ENCODE assay signal across 8 cellular contexts in the genomic region with DNA sequence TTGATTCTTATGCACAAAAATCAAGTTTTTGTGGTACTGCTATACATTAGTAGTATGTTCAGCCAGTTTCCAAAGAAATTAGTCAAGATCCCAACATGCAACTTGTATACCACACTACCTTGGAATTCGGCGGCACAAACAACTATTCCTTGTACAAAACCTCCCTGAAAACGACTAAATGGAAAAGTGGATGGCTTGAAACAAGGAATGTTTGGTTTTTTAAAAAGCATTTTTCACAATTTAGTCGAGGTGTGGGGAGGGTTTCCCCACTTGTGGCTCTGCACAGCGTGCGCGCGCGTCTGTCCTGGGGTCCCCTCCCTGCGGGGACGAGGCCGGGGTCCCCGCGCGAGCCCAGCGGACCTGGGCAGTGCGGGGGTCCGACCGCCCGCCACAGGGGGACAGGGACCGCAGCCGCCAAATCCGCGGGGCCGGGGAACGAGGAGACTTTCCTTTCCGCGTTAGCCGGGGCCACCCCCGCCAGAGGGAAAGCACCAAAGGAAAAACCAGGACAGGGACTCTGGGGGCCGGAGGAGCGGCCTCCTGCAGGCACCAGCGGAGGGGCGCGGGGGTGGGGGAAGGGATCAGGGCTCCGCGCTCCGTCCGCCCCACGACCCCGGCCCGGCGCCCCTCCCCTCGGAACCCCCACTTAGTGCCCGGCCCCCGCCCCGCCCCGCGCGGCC. TPM values are rescaled to one million over a fixed set of nuclear protein-coding genes. Genes with fewer than 3 reads are reported as not detected.
DNase-seq lines count a peak whose midpoint lies in the region; ATAC-seq and TF ChIP-seq lines count a peak whose summit lies in the region.

No MANE protein-coding gene starts in this region.

- H2BK12ac ChIP-seq in neuronal stem cell (ENCODE audit: low read length) = no peak overlapping the region

- H3K23ac ChIP-seq in neuronal stem cell (ENCODE audit: low read depth, low read length, poor library complexity) = no peak overlapping the region

- ATAC-seq in GM18870 (IDR thresholded peaks at IDR 0.05; ENCODE audit: unreplicated experiment) = peak; percentile 23
- peak; percentile 14 for ATAC-seq in HG03066 (IDR thresholded peaks at IDR 0.05; ENCODE audit: low read depth, unreplicated experiment)

- no peak overlapping the region for H2BK15ac ChIP-seq in neuronal stem cell (ENCODE audit: low read length)

- H3K14ac ChIP-seq in neuronal stem cell (ENCODE audit: low read length) = no peak overlapping the region

- peaks cover 2% of the 10 kb centered on the region for H3K79me1 ChIP-seq in neuronal stem cell (ENCODE audit: low read depth, low read length)

- H3K27ac ChIP-seq in C4-2B (peak overlapping the region; percentile 62), WERI-Rb-1 (peak overlapping the region; percentile 69), neuronal stem cell (replicated peaks; ENCODE audit: low read length) (no peak overlapping the region)

- H4K8ac ChIP-seq in neuronal stem cell (ENCODE audit: low read depth, low read length) = no peak overlapping the region

- DNase-seq in WERI-Rb-1 (peak; percentile 34), fibroblast of villous mesenchyme (ENCODE audit: low read depth) (peak; percentile 36), neuronal stem cell (ENCODE audit: low spot score) (peak; percentile 47), NCI-H1436 treated with DMSO at 0.1 percent for 48 hours (lab: John Stamatoyannopoulos, UW) (no peak)
- no peak for DNase-seq in stimulated activated CD4-positive, alpha-beta T cell treated with anti-CD3 and anti-CD28 coated beads, Interleukin-12 subunit alpha, Interleukin-12 subunit beta, amount 100 ng/mL, for 4 hours

- TF ChIP-seq CTCF in C4-2B (conservative IDR thresholded peaks at IDR 0.05) = no peak
- TF ChIP-seq CTCF in WERI-Rb-1 (IDR thresholded peaks at IDR 0.05; ENCODE audit: low read depth, low read length) = no peak
- TF ChIP-seq CTCF in fibroblast of villous mesenchyme (IDR thresholded peaks at IDR 0.05; ENCODE audit: insufficient read depth, low read depth, low read length) = no peak

- no peak overlapping the region for H2BK120ac ChIP-seq in neuronal stem cell (ENCODE audit: low read depth, low read length)

- H2BK5ac ChIP-seq in neuronal stem cell (ENCODE audit: low read length) = no peak overlapping the region

- H3K9ac ChIP-seq in neuronal stem cell (ENCODE audit: low read depth, low read length, poor library complexity) = peak overlapping the region; percentile 85

- H3K36me3 ChIP-seq in WERI-Rb-1 (no peaks in the 10 kb centered on the region), neuronal stem cell (replicated peaks in 1 of 2; ENCODE audit: control insufficient read depth in 2 of 2, insufficient read depth in 2 of 2, low read length in 2 of 2) (peaks cover 0 to 10% of the 10 kb centered on the region in 2 donors)

- H3K18ac ChIP-seq in neuronal stem cell (ENCODE audit: low read length) = peak overlapping the region; percentile 95

- no peak overlapping the region for H4K91ac ChIP-seq in neuronal stem cell (ENCODE audit: low read depth, low read length, poor library complexity)

- H3K9me3 ChIP-seq in WERI-Rb-1 (ENCODE audit: severe bottlenecking) (no peaks in the 10 kb centered on the region), neuronal stem cell (replicated peaks in 1 of 2; ENCODE audit: control insufficient read depth in 2 of 2, insufficient read depth in 1 of 2, low read depth in 1 of 2, low read length in 2 of 2) (no peaks in the 10 kb centered on the region)

- WGBS in neuronal stem cell (ENCODE audit: extremely low coverage in 2 of 2, insufficient read length in 2 of 2, insufficient replicate concordance in 1 of 2), 2 donors = no CpG with 5 or more reads among the region's 50 CpGs

- H3K4me2 ChIP-seq in neuronal stem cell (ENCODE audit: insufficient read depth, low read length, poor library complexity, severe bottlenecking) = peak overlapping the region; percentile 72

- no peaks in the 10 kb centered on the region for H3K27me3 ChIP-seq in WERI-Rb-1 (ENCODE audit: insufficient read depth, low read depth, severe bottlenecking)
- H3K27me3 ChIP-seq in neuronal stem cell (ENCODE audit: control insufficient read depth in 3 of 3, insufficient read depth in 3 of 3, low read depth in 1 of 3, low read length in 3 of 3) = peaks cover 0 to 17% (median 0%) of the 10 kb centered on the region in 3 experiments

- H3K4me3 ChIP-seq in WERI-Rb-1 (ENCODE audit: low read depth, low read length) (peak overlapping the region; percentile 55), fibroblast of villous mesenchyme (ENCODE audit: low read depth, low read length) (peak overlapping the region; percentile 73), neuronal stem cell (ENCODE audit: low read length in 2 of 2) (peak overlapping the region; percentile 96 to 98)

- H3K4ac ChIP-seq in neuronal stem cell (ENCODE audit: low read length) = no peak overlapping the region

- no peak overlapping the region for H2AK5ac ChIP-seq in neuronal stem cell (ENCODE audit: low read depth, low read length)

- peaks cover 2 to 6% of the 10 kb centered on the region in 2 donors for H3K4me1 ChIP-seq in neuronal stem cell (ENCODE audit: control insufficient read depth in 2 of 2, insufficient read depth in 1 of 2, low read depth in 1 of 2, low read length in 2 of 2)

- peak overlapping the region; percentile 99 for H2AFZ ChIP-seq in neuronal stem cell (ENCODE audit: low read length)

RNA-seq across cellular contexts. Expression of gene SOCS6, which starts 0.5 kb away (rescaled TPM):
- total RNA-seq in fibroblast of villous mesenchyme = 30.9 and 34.5 TPM in 2 replicates
- 15.3 TPM for polyA plus RNA-seq in neuronal stem cell (2013, experiment 1 of 2)
- 15.5 TPM for polyA plus RNA-seq in neuronal stem cell (2013, experiment 2 of 2)

Comparison
In these comparisons a context has a peak if more than half of its experiments do, and no peak if none do; other contexts are left out.
1. DNase-seq: peak in WERI-Rb-1 (single experiment), fibroblast of villous mesenchyme (single experiment) and neuronal stem cell (single experiment); none in NCI-H1436 treated with DMSO at 0.1 percent for 48 hours (single experiment) and stimulated activated CD4-positive, alpha-beta T cell treated with anti-CD3 and anti-CD28 coated beads, Interleukin-12 subunit alpha, Interleukin-12 subunit beta, amount 100 ng/mL, for 4 hours (single experiment).
2. Peak in every context shown above with its lines, with median percentiles within 50 percentile points of each other: H3K4me3 ChIP-seq.